Comparison of ENCODE assay signal across 1 cellular context in the genomic region with DNA sequence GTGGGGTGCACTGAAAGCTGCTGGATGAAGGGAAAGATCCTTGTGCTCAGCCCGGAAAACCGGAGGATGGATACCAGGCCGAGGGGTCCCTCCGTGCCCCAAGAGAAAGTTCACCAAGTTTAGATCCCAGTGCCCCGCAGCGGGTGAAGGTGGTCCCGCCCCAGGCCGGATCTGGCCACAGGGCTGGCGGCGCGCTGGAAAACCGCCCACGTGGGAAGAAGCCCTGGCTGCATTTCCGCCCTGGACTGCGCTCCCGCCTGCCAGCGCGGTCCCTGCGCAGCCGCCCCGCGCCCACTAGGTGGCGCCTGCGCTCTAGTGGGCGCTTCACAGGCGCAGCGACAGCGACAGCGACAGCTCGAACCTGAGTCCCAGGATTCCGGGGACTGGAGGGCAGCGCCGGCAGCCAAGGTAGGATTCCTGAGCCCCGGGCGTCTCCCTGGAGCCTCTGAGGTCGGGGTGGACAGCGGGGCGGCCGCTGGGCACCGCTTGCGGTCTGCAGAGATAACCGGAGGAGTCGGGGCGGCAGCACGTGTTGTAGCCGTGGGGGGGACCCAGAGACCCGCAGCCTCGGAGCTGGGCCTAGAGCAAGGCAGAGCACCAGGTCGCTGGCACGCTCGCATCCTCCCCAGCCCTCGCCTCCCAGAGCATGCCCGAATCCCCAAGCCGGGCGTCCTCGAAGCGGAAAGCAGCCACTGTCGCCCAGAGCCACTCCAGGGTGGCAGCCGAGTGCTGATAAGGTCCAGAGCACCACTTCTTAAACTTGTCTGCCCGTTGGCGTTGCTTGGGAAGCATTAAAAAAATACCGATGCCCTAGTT.
TF ChIP-seq lines count a peak whose summit lies in the region.

A gene with protein sequence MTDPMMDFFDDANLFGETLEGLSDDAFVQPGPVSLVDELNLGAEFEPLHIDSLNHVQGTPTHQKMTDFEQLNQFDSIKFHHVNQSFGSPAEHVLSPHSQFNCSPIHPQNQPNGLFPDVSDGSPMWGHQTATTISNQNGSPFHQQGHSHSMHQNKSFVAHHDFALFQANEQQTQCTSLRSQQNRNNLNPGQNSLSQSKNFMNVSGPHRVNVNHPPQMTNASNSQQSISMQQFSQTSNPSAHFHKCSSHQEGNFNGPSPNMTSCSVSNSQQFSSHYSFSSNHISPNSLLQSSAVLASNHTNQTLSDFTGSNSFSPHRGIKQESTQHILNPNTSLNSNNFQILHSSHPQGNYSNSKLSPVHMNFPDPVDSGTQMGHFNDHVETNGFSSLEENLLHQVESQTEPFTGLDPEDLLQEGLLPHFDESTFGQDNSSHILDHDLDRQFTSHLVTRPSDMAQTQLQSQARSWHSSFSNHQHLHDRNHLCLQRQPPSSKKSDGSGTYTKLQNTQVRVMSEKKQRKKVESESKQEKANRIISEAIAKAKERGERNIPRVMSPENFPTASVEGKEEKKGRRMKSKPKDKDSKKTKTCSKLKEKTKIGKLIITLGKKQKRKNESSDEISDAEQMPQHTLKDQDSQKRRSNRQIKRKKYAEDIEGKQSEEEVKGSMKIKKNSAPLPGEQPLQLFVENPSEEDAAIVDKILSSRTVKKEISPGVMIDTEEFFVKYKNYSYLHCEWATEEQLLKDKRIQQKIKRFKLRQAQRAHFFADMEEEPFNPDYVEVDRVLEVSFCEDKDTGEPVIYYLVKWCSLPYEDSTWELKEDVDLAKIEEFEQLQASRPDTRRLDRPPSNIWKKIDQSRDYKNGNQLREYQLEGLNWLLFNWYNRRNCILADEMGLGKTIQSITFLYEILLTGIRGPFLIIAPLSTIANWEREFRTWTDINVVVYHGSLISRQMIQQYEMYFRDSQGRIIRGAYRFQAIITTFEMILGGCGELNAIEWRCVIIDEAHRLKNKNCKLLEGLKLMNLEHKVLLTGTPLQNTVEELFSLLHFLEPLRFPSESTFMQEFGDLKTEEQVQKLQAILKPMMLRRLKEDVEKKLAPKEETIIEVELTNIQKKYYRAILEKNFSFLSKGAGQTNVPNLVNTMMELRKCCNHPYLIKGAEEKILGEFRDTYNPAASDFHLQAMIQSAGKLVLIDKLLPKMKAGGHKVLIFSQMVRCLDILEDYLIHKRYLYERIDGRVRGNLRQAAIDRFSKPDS (N-terminal part only) (plus strand): TSS at position 322 of the 816 bp plus-strand sequence. CDS start 101,099 bp downstream, outside the sequence.

TF ChIP-seq in HepG2, 621 proteins besides CTCF, POLR2A, EP300 and RAD21 (continued from another document and continues in another):
- TF ChIP-seq, protein P1, sequence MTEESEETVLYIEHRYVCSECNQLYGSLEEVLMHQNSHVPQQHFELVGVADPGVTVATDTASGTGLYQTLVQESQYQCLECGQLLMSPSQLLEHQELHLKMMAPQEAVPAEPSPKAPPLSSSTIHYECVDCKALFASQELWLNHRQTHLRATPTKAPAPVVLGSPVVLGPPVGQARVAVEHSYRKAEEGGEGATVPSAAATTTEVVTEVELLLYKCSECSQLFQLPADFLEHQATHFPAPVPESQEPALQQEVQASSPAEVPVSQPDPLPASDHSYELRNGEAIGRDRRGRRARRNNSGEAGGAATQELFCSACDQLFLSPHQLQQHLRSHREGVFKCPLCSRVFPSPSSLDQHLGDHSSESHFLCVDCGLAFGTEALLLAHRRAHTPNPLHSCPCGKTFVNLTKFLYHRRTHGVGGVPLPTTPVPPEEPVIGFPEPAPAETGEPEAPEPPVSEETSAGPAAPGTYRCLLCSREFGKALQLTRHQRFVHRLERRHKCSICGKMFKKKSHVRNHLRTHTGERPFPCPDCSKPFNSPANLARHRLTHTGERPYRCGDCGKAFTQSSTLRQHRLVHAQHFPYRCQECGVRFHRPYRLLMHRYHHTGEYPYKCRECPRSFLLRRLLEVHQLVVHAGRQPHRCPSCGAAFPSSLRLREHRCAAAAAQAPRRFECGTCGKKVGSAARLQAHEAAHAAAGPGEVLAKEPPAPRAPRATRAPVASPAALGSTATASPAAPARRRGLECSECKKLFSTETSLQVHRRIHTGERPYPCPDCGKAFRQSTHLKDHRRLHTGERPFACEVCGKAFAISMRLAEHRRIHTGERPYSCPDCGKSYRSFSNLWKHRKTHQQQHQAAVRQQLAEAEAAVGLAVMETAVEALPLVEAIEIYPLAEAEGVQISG (CRISPR knock-in tag; IDR thresholded peaks at IDR 0.05): peak; percentile 92
- TF ChIP-seq, protein P2, sequence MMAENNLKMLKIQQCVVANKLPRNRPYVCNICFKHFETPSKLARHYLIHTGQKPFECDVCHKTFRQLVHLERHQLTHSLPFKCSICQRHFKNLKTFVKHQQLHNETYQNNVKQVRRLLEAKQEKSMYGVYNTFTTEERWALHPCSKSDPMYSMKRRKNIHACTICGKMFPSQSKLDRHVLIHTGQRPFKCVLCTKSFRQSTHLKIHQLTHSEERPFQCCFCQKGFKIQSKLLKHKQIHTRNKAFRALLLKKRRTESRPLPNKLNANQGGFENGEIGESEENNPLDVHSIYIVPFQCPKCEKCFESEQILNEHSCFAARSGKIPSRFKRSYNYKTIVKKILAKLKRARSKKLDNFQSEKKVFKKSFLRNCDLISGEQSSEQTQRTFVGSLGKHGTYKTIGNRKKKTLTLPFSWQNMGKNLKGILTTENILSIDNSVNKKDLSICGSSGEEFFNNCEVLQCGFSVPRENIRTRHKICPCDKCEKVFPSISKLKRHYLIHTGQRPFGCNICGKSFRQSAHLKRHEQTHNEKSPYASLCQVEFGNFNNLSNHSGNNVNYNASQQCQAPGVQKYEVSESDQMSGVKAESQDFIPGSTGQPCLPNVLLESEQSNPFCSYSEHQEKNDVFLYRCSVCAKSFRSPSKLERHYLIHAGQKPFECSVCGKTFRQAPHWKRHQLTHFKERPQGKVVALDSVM (CRISPR knock-in tag; IDR thresholded peaks at IDR 0.05): peak; percentile 77
- TF ChIP-seq, protein P3, sequence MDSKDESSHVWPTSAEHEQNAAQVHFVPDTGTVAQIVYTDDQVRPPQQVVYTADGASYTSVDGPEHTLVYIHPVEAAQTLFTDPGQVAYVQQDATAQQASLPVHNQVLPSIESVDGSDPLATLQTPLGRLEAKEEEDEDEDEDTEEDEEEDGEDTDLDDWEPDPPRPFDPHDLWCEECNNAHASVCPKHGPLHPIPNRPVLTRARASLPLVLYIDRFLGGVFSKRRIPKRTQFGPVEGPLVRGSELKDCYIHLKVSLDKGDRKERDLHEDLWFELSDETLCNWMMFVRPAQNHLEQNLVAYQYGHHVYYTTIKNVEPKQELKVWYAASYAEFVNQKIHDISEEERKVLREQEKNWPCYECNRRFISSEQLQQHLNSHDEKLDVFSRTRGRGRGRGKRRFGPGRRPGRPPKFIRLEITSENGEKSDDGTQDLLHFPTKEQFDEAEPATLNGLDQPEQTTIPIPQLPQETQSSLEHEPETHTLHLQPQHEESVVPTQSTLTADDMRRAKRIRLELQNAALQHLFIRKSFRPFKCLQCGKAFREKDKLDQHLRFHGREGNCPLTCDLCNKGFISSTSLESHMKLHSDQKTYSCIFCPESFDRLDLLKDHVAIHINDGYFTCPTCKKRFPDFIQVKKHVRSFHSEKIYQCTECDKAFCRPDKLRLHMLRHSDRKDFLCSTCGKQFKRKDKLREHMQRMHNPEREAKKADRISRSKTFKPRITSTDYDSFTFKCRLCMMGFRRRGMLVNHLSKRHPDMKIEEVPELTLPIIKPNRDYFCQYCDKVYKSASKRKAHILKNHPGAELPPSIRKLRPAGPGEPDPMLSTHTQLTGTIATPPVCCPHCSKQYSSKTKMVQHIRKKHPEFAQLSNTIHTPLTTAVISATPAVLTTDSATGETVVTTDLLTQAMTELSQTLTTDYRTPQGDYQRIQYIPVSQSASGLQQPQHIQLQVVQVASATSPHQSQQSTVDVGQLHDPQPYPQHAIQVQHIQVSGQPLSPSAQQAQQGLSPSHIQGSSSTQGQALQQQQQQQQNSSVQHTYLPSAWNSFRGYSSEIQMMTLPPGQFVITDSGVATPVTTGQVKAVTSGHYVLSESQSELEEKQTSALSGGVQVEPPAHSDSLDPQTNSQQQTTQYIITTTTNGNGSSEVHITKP (CRISPR knock-in tag; IDR thresholded peaks at IDR 0.05; ENCODE audit: low read depth): peak; percentile 85
- TF ChIP-seq MEF2D (CRISPR knock-in tag; IDR thresholded peaks at IDR 0.05) (peak; percentile 96), ZNF251 (CRISPR knock-in tag; IDR thresholded peaks at IDR 0.05) (no peak), HMG20B (CRISPR knock-in tag; conservative IDR thresholded peaks at IDR 0.05) (peak; percentile 49), ATF7-NPFF (CRISPR knock-in tag; IDR thresholded peaks at IDR 0.05; ENCODE audit: low read depth) (peak; percentile 99), TBX2 (CRISPR knock-in tag; IDR thresholded peaks at IDR 0.05; ENCODE audit: borderline replicate concordance) (peak; percentile 91; the same call in 1 of the 2 replicates), BRD4 (CRISPR knock-in tag; IDR thresholded peaks at IDR 0.05) (peak; percentile 29; the same call in 1 of the 2 replicates), YEATS4 (CRISPR knock-in tag; IDR thresholded peaks at IDR 0.05; ENCODE audit: borderline replicate concordance) (peak; percentile 98), CEBPG (CRISPR knock-in tag; IDR thresholded peaks at IDR 0.05) (peak; percentile 58), ZNF780A (CRISPR knock-in tag; IDR thresholded peaks at IDR 0.05) (peak; percentile 70; the same call in 1 of the 2 replicates), ZNF382 (CRISPR knock-in tag; IDR thresholded peaks at IDR 0.05; ENCODE audit: borderline replicate concordance) (no peak), ZNF841 (CRISPR knock-in tag; IDR thresholded peaks at IDR 0.05; ENCODE audit: borderline replicate concordance) (no peak), BRCA1 (CRISPR knock-in tag; IDR thresholded peaks at IDR 0.05) (peak; percentile 94; the same call in 1 of the 2 replicates), ESRRA (CRISPR knock-in tag; IDR thresholded peaks at IDR 0.05; ENCODE audit: low read depth) (peak; percentile 85), MXD4 (CRISPR knock-in tag; IDR thresholded peaks at IDR 0.05) (peak; percentile 98), ZNF564 (CRISPR knock-in tag; IDR thresholded peaks at IDR 0.05) (peak; percentile 87; the same call in 1 of the 2 replicates), KLF13 (CRISPR knock-in tag; IDR thresholded peaks at IDR 0.05) (peak; percentile 66; the same call in 1 of the 2 replicates), MTF2 (CRISPR knock-in tag; IDR thresholded peaks at IDR 0.05; ENCODE audit: borderline replicate concordance) (no peak), CAMTA2 (CRISPR knock-in tag; IDR thresholded peaks at IDR 0.05; ENCODE audit: borderline replicate concordance) (peak; percentile 95; the same call in 1 of the 2 replicates), MIXL1 (CRISPR knock-in tag; IDR thresholded peaks at IDR 0.05) (peak; percentile 81), ZNF782 (CRISPR knock-in tag; IDR thresholded peaks at IDR 0.05; ENCODE audit: borderline replicate concordance) (peak; percentile 66; the same call in 1 of the 2 replicates), KDM5B (CRISPR knock-in tag; IDR thresholded peaks at IDR 0.05; ENCODE audit: borderline replicate concordance) (peak; percentile 99), ZZZ3 (CRISPR knock-in tag; IDR thresholded peaks at IDR 0.05; ENCODE audit: borderline replicate concordance) (0 out of 2 replicates have a peak, but pooled peaks have one; percentile 23), ZFP41 (CRISPR knock-in tag; IDR thresholded peaks at IDR 0.05; ENCODE audit: borderline replicate concordance) (no peak; the same call in 1 of the 2 replicates)
- TF ChIP-seq, protein P4, sequence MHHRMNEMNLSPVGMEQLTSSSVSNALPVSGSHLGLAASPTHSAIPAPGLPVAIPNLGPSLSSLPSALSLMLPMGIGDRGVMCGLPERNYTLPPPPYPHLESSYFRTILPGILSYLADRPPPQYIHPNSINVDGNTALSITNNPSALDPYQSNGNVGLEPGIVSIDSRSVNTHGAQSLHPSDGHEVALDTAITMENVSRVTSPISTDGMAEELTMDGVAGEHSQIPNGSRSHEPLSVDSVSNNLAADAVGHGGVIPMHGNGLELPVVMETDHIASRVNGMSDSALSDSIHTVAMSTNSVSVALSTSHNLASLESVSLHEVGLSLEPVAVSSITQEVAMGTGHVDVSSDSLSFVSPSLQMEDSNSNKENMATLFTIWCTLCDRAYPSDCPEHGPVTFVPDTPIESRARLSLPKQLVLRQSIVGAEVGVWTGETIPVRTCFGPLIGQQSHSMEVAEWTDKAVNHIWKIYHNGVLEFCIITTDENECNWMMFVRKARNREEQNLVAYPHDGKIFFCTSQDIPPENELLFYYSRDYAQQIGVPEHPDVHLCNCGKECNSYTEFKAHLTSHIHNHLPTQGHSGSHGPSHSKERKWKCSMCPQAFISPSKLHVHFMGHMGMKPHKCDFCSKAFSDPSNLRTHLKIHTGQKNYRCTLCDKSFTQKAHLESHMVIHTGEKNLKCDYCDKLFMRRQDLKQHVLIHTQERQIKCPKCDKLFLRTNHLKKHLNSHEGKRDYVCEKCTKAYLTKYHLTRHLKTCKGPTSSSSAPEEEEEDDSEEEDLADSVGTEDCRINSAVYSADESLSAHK (CRISPR knock-in tag; IDR thresholded peaks at IDR 0.05; ENCODE audit: borderline replicate concordance): no peak
- TF ChIP-seq, protein P5, sequence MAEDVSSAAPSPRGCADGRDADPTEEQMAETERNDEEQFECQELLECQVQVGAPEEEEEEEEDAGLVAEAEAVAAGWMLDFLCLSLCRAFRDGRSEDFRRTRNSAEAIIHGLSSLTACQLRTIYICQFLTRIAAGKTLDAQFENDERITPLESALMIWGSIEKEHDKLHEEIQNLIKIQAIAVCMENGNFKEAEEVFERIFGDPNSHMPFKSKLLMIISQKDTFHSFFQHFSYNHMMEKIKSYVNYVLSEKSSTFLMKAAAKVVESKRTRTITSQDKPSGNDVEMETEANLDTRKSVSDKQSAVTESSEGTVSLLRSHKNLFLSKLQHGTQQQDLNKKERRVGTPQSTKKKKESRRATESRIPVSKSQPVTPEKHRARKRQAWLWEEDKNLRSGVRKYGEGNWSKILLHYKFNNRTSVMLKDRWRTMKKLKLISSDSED (CRISPR knock-in tag; IDR thresholded peaks at IDR 0.05): no peak
- TF ChIP-seq, protein P6, sequence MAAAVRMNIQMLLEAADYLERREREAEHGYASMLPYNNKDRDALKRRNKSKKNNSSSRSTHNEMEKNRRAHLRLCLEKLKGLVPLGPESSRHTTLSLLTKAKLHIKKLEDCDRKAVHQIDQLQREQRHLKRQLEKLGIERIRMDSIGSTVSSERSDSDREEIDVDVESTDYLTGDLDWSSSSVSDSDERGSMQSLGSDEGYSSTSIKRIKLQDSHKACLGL (CRISPR knock-in tag; IDR thresholded peaks at IDR 0.05): peak; percentile 99
- TF ChIP-seq, protein P7, sequence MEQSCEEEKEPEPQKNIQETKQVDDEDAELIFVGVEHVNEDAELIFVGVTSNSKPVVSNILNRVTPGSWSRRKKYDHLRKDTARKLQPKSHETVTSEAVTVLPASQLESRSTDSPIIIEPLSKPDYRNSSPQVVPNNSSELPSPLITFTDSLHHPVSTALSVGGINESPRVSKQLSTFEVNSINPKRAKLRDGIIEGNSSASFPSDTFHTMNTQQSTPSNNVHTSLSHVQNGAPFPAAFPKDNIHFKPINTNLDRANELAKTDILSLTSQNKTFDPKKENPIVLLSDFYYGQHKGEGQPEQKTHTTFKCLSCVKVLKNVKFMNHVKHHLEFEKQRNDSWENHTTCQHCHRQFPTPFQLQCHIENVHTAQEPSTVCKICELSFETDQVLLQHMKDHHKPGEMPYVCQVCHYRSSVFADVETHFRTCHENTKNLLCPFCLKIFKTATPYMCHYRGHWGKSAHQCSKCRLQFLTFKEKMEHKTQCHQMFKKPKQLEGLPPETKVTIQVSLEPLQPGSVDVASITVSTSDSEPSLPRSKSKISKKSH (CRISPR knock-in tag; IDR thresholded peaks at IDR 0.05; ENCODE audit: borderline replicate concordance): peak; percentile 91
- TF ChIP-seq, protein P8, sequence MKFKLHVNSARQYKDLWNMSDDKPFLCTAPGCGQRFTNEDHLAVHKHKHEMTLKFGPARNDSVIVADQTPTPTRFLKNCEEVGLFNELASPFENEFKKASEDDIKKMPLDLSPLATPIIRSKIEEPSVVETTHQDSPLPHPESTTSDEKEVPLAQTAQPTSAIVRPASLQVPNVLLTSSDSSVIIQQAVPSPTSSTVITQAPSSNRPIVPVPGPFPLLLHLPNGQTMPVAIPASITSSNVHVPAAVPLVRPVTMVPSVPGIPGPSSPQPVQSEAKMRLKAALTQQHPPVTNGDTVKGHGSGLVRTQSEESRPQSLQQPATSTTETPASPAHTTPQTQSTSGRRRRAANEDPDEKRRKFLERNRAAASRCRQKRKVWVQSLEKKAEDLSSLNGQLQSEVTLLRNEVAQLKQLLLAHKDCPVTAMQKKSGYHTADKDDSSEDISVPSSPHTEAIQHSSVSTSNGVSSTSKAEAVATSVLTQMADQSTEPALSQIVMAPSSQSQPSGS (CRISPR knock-in tag; IDR thresholded peaks at IDR 0.05): peak; percentile 84
